Comparison of ENCODE assay signal across 1 cellular context in the genomic region with DNA sequence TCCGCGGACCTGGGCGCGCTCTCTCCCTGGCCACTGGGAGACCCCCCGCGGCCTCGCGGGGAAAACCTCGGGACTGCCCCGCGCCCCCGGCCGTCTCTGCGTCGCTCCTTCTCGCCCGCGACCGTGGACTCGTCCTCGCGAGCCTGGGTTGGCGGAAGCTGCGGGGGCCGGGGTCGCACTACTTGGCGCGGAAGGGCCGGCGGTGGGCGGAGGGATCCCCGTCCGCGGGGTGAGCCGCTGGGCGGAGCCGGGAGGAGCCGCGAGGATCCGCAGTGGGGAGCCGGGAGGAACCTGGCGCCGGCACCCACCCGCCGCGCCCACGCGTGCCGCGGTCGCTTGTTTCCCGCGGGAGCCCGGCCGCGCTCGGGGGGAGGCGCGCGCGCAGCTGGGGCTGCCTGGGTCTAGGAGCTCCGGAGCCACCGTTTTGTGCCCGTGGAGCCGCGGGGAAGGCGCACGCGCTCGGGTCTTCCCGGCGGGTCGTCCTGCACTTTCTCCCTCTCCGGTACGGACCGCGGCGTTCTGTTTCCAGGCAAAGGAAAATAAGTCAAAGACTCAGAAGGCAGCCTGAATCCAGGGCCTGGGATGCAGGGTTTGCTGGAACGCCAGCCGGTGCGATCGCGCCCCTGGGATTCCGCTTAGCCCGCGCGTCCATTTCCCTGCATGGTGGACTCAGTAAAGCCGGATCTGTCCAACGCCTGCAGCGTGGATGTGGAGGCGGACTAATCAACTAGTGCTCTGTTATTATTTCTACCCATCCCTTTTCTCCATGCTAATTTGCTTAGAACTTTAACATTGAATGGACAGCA.
TF ChIP-seq lines count a peak whose summit lies in the region.

No MANE protein-coding gene starts in this region.

TF ChIP-seq in HepG2, 621 proteins besides CTCF, POLR2A, EP300 and RAD21 (continued from another document):
- TF ChIP-seq, protein P1, sequence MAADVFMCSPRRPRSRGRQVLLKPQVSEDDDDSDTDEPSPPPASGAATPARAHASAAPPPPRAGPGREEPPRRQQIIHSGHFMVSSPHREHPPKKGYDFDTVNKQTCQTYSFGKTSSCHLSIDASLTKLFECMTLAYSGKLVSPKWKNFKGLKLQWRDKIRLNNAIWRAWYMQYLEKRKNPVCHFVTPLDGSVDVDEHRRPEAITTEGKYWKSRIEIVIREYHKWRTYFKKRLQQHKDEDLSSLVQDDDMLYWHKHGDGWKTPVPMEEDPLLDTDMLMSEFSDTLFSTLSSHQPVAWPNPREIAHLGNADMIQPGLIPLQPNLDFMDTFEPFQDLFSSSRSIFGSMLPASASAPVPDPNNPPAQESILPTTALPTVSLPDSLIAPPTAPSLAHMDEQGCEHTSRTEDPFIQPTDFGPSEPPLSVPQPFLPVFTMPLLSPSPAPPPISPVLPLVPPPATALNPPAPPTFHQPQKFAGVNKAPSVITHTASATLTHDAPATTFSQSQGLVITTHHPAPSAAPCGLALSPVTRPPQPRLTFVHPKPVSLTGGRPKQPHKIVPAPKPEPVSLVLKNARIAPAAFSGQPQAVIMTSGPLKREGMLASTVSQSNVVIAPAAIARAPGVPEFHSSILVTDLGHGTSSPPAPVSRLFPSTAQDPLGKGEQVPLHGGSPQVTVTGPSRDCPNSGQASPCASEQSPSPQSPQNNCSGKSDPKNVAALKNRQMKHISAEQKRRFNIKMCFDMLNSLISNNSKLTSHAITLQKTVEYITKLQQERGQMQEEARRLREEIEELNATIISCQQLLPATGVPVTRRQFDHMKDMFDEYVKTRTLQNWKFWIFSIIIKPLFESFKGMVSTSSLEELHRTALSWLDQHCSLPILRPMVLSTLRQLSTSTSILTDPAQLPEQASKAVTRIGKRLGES (CRISPR knock-in tag; IDR thresholded peaks at IDR 0.05; ENCODE audit: borderline replicate concordance) = no peak
- TF ChIP-seq KAT2B (IDR thresholded peaks at IDR 0.05; ENCODE audit: borderline replicate concordance, low read depth, low read length) (no peak), ZMYM4 (CRISPR knock-in tag; IDR thresholded peaks at IDR 0.05) (peak; percentile 57; the same call in 1 of the 2 replicates), RARA (CRISPR knock-in tag; IDR thresholded peaks at IDR 0.05) (no peak), ZSCAN30 (CRISPR knock-in tag; IDR thresholded peaks at IDR 0.05) (no peak), ZBTB38 (CRISPR knock-in tag; IDR thresholded peaks at IDR 0.05) (peak; percentile 3), ZBTB7A (CRISPR knock-in tag; IDR thresholded peaks at IDR 0.05) (0 out of 2 replicates have a peak, but pooled peaks have one; percentile 57), KMT2A (CRISPR knock-in tag; IDR thresholded peaks at IDR 0.05) (peak; percentile 34; the same call in 1 of the 2 replicates), STAT5B (CRISPR knock-in tag; IDR thresholded peaks at IDR 0.05) (no peak; the same call in 1 of the 2 replicates), ZNF782 (CRISPR knock-in tag; IDR thresholded peaks at IDR 0.05; ENCODE audit: borderline replicate concordance) (peak; percentile 56; the same call in 1 of the 2 replicates), SRY (CRISPR knock-in tag; IDR thresholded peaks at IDR 0.05) (peak; percentile 77; the same call in 1 of the 2 replicates), SP5 (CRISPR knock-in tag; IDR thresholded peaks at IDR 0.05; ENCODE audit: borderline replicate concordance, low read depth) (peak; percentile 36; the same call in 1 of the 2 replicates), XBP1 (CRISPR knock-in tag; IDR thresholded peaks at IDR 0.05) (0 out of 2 replicates have a peak, but pooled peaks have one; percentile 47), XRCC5 (optimal IDR thresholded peaks at IDR 0.05; ENCODE audit: low read length) (peak; percentile 53), ZNF572 (CRISPR knock-in tag; IDR thresholded peaks at IDR 0.05) (0 out of 2 replicates have a peak, but pooled peaks have one; percentile 46), ZIK1 (CRISPR knock-in tag; IDR thresholded peaks at IDR 0.05; ENCODE audit: borderline replicate concordance, low read depth) (peak; percentile 84; the same call in 1 of the 2 replicates), ZNF138 (CRISPR knock-in tag; IDR thresholded peaks at IDR 0.05; ENCODE audit: low read depth) (0 out of 2 replicates have a peak, but pooled peaks have one; percentile 21), YY1 (IDR thresholded peaks at IDR 0.05; ENCODE audit: insufficient read depth, insufficient replicate concordance, low read depth, low read length) (peak; percentile 40), NONO (IDR thresholded peaks at IDR 0.05) (no peak), NONO (CRISPR knock-in tag; conservative IDR thresholded peaks at IDR 0.05) (peak; percentile 52; the same call in 1 of the 2 replicates), ZSCAN20 (CRISPR knock-in tag; IDR thresholded peaks at IDR 0.05; ENCODE audit: borderline replicate concordance) (peak; percentile 79; the same call in 1 of the 2 replicates), ZNF598 (CRISPR knock-in tag; IDR thresholded peaks at IDR 0.05; ENCODE audit: borderline replicate concordance) (no peak), DMAP1 (CRISPR knock-in tag; IDR thresholded peaks at IDR 0.05) (peak; percentile 87)
- TF ChIP-seq, protein P2, sequence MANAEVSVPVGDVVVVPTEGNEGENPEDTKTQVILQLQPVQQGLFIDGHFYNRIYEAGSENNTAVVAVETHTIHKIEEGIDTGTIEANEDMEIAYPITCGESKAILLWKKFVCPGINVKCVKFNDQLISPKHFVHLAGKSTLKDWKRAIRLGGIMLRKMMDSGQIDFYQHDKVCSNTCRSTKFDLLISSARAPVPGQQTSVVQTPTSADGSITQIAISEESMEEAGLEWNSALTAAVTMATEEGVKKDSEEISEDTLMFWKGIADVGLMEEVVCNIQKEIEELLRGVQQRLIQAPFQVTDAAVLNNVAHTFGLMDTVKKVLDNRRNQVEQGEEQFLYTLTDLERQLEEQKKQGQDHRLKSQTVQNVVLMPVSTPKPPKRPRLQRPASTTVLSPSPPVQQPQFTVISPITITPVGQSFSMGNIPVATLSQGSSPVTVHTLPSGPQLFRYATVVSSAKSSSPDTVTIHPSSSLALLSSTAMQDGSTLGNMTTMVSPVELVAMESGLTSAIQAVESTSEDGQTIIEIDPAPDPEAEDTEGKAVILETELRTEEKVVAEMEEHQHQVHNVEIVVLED (CRISPR knock-in tag; IDR thresholded peaks at IDR 0.05; ENCODE audit: borderline replicate concordance) = peak; percentile 45; the same call in 1 of the 2 replicates
- TF ChIP-seq, protein P3, sequence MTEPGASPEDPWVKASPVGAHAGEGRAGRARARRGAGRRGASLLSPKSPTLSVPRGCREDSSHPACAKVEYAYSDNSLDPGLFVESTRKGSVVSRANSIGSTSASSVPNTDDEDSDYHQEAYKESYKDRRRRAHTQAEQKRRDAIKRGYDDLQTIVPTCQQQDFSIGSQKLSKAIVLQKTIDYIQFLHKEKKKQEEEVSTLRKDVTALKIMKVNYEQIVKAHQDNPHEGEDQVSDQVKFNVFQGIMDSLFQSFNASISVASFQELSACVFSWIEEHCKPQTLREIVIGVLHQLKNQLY (CRISPR knock-in tag; IDR thresholded peaks at IDR 0.05) = no peak
